ENCODE assay signal across 1 cellular context in the genomic region with DNA sequence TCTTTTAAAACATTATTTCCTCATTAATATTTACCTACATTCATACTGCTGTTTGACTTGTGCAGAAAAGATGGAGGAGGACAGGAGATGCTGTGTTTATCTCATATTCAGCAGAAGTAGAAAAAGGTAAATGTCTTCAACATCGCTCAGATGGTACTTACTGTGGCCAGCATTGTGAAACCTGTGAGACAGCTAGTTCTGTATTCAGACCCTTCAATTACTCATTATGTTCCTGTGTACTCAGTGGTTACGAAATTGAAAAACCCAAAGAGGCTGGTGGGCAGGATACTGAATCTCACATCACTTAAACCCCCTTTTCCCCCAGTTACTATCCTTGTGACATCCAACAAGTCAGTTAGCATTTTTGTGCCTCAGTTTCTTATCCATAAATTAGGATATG.
TF ChIP-seq lines count a peak whose summit lies in the region.

No MANE protein-coding gene starts in this region.

TF ChIP-seq in GM12878, 131 proteins besides CTCF, POLR2A, EP300 and RAD21 (continued from another document):
- TF ChIP-seq CBFB (IDR thresholded peaks at IDR 0.05; ENCODE audit: low read depth), result 0 out of 2 replicates have a peak, but pooled peaks have one; percentile 34
- TF ChIP-seq CBX5 (IDR thresholded peaks at IDR 0.05; ENCODE audit: low read depth), result no peak
- peak; percentile 74 for TF ChIP-seq JUNB (IDR thresholded peaks at IDR 0.05)
- peak; percentile 71 for TF ChIP-seq NFIC (IDR thresholded peaks at IDR 0.05; ENCODE audit: low read depth, low read length)
- no peak for TF ChIP-seq USF2 (IDR thresholded peaks at IDR 0.05; ENCODE audit: borderline replicate concordance, low read depth, low read length)
- peak; percentile 55; the same call in 1 of the 2 replicates for TF ChIP-seq TBL1XR1 (IDR thresholded peaks at IDR 0.05; ENCODE audit: low read depth, low read length)
- TF ChIP-seq STAT3 (IDR thresholded peaks at IDR 0.05; ENCODE audit: low read depth, low read length), result no peak
- peak in 1 of 2 experiments; percentile 24; a peak in 1 of 4 replicates for TF ChIP-seq ETV6 (conservative IDR thresholded peaks at IDR 0.05 in 1 of 2, IDR thresholded peaks at IDR 0.05 in 1 of 2; ENCODE audit: borderline replicate concordance in 1 of 2, low read depth in 1 of 2)
- TF ChIP-seq BCL11A (IDR thresholded peaks at IDR 0.05; ENCODE audit: low read depth, low read length), result peak; percentile 69
- 0 out of 2 replicates have a peak, but pooled peaks have one; percentile 28 for TF ChIP-seq CREB1 (IDR thresholded peaks at IDR 0.05; ENCODE audit: low read depth)
- peak; percentile 79 for TF ChIP-seq ATF2 (IDR thresholded peaks at IDR 0.05; ENCODE audit: low read length)
- TF ChIP-seq STAT1 (conservative IDR thresholded peaks at IDR 0.05), result no peak
- TF ChIP-seq DPF2 (IDR thresholded peaks at IDR 0.05), result peak; percentile 48; the same call in 1 of the 2 replicates
- peak; percentile 20 for TF ChIP-seq MEF2B (IDR thresholded peaks at IDR 0.05; ENCODE audit: partially characterized antibody, poor library complexity, severe bottlenecking)
- TF ChIP-seq PAX5 (IDR thresholded peaks at IDR 0.05; ENCODE audit: borderline replicate concordance, low read depth, low read length), result peak; percentile 44; the same call in 1 of the 2 replicates
- peak; percentile 31; the same call in 1 of the 2 replicates for TF ChIP-seq IKZF1 (conservative IDR thresholded peaks at IDR 0.05)
- TF ChIP-seq SMC3 (IDR thresholded peaks at IDR 0.05; ENCODE audit: borderline replicate concordance, low read length), result peak; percentile 6; the same call in 1 of the 2 replicates
- TF ChIP-seq IKZF2 (IDR thresholded peaks at IDR 0.05), result peak; percentile 38 to 41; a peak in 2 of 4 replicates
- TF ChIP-seq RUNX3 (IDR thresholded peaks at IDR 0.05; ENCODE audit: low read length), result peak; percentile 92
- TF ChIP-seq, protein P1, sequence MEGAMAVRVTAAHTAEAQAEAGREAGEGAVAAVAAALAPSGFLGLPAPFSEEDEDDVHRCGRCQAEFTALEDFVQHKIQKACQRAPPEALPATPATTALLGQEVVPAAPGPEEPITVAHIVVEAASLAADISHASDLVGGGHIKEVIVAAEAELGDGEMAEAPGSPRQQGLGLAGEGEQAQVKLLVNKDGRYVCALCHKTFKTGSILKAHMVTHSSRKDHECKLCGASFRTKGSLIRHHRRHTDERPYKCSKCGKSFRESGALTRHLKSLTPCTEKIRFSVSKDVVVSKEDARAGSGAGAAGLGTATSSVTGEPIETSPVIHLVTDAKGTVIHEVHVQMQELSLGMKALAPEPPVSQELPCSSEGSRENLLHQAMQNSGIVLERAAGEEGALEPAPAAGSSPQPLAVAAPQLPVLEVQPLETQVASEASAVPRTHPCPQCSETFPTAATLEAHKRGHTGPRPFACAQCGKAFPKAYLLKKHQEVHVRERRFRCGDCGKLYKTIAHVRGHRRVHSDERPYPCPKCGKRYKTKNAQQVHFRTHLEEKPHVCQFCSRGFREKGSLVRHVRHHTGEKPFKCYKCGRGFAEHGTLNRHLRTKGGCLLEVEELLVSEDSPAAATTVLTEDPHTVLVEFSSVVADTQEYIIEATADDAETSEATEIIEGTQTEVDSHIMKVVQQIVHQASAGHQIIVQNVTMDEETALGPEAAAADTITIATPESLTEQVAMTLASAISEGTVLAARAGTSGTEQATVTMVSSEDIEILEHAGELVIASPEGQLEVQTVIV (IDR thresholded peaks at IDR 0.05; ENCODE audit: borderline replicate concordance, partially characterized antibody), result no peak
- TF ChIP-seq ZBTB40 (IDR thresholded peaks at IDR 0.05; ENCODE audit: borderline replicate concordance), result no peak
- TF ChIP-seq FOXM1 (IDR thresholded peaks at IDR 0.05; ENCODE audit: low read depth, low read length), result peak; percentile 70; the same call in 1 of the 2 replicates
- TF ChIP-seq BACH1 (IDR thresholded peaks at IDR 0.05; ENCODE audit: borderline replicate concordance), result peak; percentile 24; the same call in 1 of the 2 replicates
- TF ChIP-seq CREM (IDR thresholded peaks at IDR 0.05; ENCODE audit: low read depth), result peak; percentile 74
